In genomic region chr22:45077826-45078334, GRCh38 we compare ENCODE assay signal across 16 cellular contexts.
"Had no signal": no experiment of that assay in that cellular context is flagged by ENCODE, and none has a peak within 500 bp of the region (broad histone marks: within the 10 kb centered on the region; RNA-seq: fewer than 3 reads in every experiment).

No MANE protein-coding gene starts in this region.

- ATAC-seq: foreskin keratinocyte, gastroesophageal sphincter, heart left ventricle, left cardiac atrium, left lung, left ventricle myocardium superior, lower lobe of right lung, mucosa of descending colon had no signal

- H3K4me3 ChIP-seq: coronary artery, dorsolateral prefrontal cortex, esophagus muscularis mucosa, gastroesophageal sphincter, heart left ventricle, left lung, lower lobe of right lung, mucosa of descending colon had no signal

- DNase-seq: dermis blood vessel endothelial cell; dorsolateral prefrontal cortex; effector CD4-positive, alpha-beta T cell; effector memory CD4-positive, alpha-beta T cell; foreskin keratinocyte; heart left ventricle; left cardiac atrium; left lung; left ventricle myocardium superior; lower lobe of right lung; mesenchymal stem cell; mucosa of descending colon; naive B cell had no signal

- H3K27ac ChIP-seq: coronary artery, dorsolateral prefrontal cortex, esophagus muscularis mucosa, foreskin keratinocyte, gastroesophageal sphincter, heart left ventricle, left lung, lower lobe of right lung had no signal

- H3K9me3 ChIP-seq: esophagus muscularis mucosa, gastroesophageal sphincter, heart left ventricle, left lung, lower lobe of right lung, mucosa of descending colon had no signal

- H3K4me1 ChIP-seq: esophagus muscularis mucosa, gastroesophageal sphincter, heart left ventricle, left lung, lower lobe of right lung had no signal

- H3K36me3 ChIP-seq: esophagus muscularis mucosa, gastroesophageal sphincter, heart left ventricle, left lung, lower lobe of right lung had no signal
